Comparison of ENCODE assay signal across 13 cellular contexts in the genomic region with DNA sequence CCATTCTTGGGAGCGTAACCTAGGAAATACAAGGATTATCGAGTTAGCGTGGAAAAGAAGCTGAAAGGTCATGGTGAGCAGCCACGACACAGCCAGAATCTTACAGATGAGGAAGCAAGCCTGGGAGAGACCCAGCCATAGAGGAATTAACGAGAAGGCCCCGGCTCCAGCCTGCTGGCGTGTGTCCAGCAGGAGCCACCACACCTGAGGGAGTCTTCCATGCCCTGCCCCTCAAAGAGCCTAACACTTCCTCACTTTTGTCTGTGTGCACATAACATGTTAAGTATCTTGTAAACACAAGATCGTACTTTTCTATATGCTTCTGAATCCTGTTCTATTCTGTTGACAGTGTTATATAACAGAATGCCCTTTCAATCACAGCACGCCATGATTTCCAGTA.
"Had no signal": no experiment of that assay in that cellular context is flagged by ENCODE, and none has a peak within 500 bp of the region (broad histone marks: within the 10 kb centered on the region; RNA-seq: fewer than 3 reads in every experiment).

No MANE protein-coding gene starts in this region.

- H3K27me3 ChIP-seq: breast epithelium had no signal

- H3K9ac ChIP-seq: parathyroid adenoma had no signal

- H3K4me3 ChIP-seq: breast epithelium, stomach, thoracic aorta had no signal

- H3K79me2 ChIP-seq: parathyroid adenoma had no signal

- H3K4me3 Mint-ChIP-seq: activated CD4-positive, alpha-beta memory T cell treated with anti-CD3 and anti-CD28 coated beads, Interleukin-2, amount 10 ng/mL, durations not matched to agents 7 days and 5 days; activated CD4-positive, alpha-beta T cell treated with anti-CD3 and anti-CD28 coated beads for 36 hours; activated naive CD8-positive, alpha-beta T cell treated with anti-CD3 and anti-CD28 coated beads for 36 hours had no signal

- H2AFZ ChIP-seq: parathyroid adenoma had no signal

- ATAC-seq: activated CD4-positive, alpha-beta T cell treated with anti-CD3 and anti-CD28 coated beads for 36 hours had no signal

- H3K4me1 Mint-ChIP-seq: activated CD4-positive, alpha-beta memory T cell treated with anti-CD3 and anti-CD28 coated beads, Interleukin-2, amount 10 ng/mL, durations not matched to agents 7 days and 5 days; activated CD4-positive, alpha-beta T cell treated with anti-CD3 and anti-CD28 coated beads for 36 hours; activated naive CD8-positive, alpha-beta T cell treated with anti-CD3 and anti-CD28 coated beads for 36 hours had no signal

- H3K9me3 Mint-ChIP-seq: activated CD4-positive, alpha-beta memory T cell treated with anti-CD3 and anti-CD28 coated beads, Interleukin-2, amount 10 ng/mL, durations not matched to agents 7 days and 5 days had no signal

- H3K4me1 ChIP-seq: breast epithelium, parathyroid adenoma, stomach had no signal

- H3K27me3 Mint-ChIP-seq: activated CD4-positive, alpha-beta memory T cell treated with anti-CD3 and anti-CD28 coated beads, Interleukin-2, amount 10 ng/mL, durations not matched to agents 7 days and 5 days; activated CD4-positive, alpha-beta T cell treated with anti-CD3 and anti-CD28 coated beads for 36 hours; activated naive CD8-positive, alpha-beta T cell treated with anti-CD3 and anti-CD28 coated beads for 36 hours had no signal

- DNase-seq: activated CD4-positive, alpha-beta memory T cell treated with anti-CD3 and anti-CD28 coated beads, Interleukin-2, amount 10 ng/mL, durations not matched to agents 7 days and 5 days; activated CD4-positive, alpha-beta T cell treated with anti-CD3 and anti-CD28 coated beads for 36 hours; activated gamma-delta T cell; activated naive CD8-positive, alpha-beta T cell treated with anti-CD3 and anti-CD28 coated beads for 36 hours; activated T-cell treated with anti-CD3 and anti-CD28 coated beads, Interleukin-2, amount 50 U/mL, for 48 hours; effector CD4-positive, alpha-beta T cell; mesendoderm; small intestine; stomach; T-helper 9 cell had no signal

- H3K36me3 ChIP-seq: breast epithelium, stomach, thoracic aorta had no signal

- H3K27ac Mint-ChIP-seq: activated CD4-positive, alpha-beta memory T cell treated with anti-CD3 and anti-CD28 coated beads, Interleukin-2, amount 10 ng/mL, durations not matched to agents 7 days and 5 days; activated CD4-positive, alpha-beta T cell treated with anti-CD3 and anti-CD28 coated beads for 36 hours; activated naive CD8-positive, alpha-beta T cell treated with anti-CD3 and anti-CD28 coated beads for 36 hours had no signal

- H3K27ac ChIP-seq: breast epithelium, parathyroid adenoma, stomach, thoracic aorta had no signal
